Comparison of ENCODE assay signal across 8 cellular contexts in the genomic region with DNA sequence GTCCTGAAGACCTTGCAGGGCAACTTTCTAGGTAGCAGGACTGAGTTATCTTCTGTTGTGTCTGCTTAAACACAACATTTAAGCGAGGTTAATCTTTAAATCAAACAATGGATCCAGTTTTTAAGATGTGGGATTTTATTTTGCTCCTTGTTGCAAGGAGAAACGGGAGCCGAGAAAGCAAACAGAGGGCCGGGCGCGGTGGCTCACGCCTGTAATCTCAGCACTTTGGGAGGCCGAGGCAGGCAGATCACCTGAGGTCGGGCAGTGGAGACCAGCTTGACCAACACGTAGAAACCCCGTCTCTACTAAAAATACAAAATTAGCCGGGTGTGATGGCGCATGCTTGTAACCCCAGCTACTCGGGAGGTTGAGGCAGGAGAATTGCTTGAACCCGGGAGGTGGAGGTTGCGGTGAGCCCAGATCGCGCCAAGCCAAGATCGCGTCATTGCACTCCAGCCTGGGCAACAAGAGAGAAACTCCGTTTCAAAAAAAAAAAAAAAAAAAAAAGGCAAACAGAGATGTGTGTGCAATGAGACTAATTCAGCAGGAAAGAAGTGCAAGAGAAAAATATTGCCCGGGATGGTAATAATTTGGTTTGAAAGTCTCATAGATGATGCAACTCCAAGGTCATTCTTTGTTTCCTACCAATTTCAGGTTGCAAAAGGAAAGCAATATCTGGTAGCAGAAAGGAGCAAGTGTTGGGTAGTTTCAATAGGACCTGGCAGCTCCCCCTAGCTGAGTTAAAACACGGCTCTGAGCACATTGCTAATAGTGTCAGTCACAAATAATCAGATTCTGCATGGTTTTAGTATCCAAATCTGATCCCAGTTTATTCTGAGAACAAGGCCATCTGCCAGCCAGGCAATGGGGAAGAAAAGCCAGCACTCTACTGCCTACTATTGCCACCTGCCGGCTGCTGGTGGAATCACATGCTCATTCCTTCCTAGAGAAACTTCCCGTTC.
DNase-seq lines count a peak whose midpoint lies in the region; ATAC-seq and TF ChIP-seq lines count a peak whose summit lies in the region.

No MANE protein-coding gene starts in this region.

- DNase-seq in Calu3 (peak; percentile 88), MV-4-11 (lab: John Stamatoyannopoulos, UW) (peak; percentile 68), SK-N-DZ (ENCODE audit: low spot score) (peak; percentile 85), glutamatergic neuron (peak; percentile 85), trophoblast cell (peak; percentile 53 to 91), upper lobe of right lung (peak; percentile 85)
- peak; percentile 70 for DNase-seq in activated naive CD4-positive, alpha-beta T cell treated with anti-CD3 and anti-CD28 coated beads, Interleukin-2, amount 50 U/mL, for 16 hours

- H3K23ac ChIP-seq in trophoblast cell (ENCODE audit: low read length): no peak overlapping the region

- H3K4me1 Mint-ChIP-seq in Calu3 (ENCODE audit: low read depth, unreplicated experiment) (peaks cover 35% of the 10 kb centered on the region), glutamatergic neuron (ENCODE audit: low read depth, unreplicated experiment) (peaks cover 22% of the 10 kb centered on the region)

- H3K9me3 Mint-ChIP-seq in Calu3 (ENCODE audit: low read depth, unreplicated experiment) (no peaks in the 10 kb centered on the region), glutamatergic neuron (ENCODE audit: unreplicated experiment) (no peaks in the 10 kb centered on the region)

- no peaks in the 10 kb centered on the region for H3K79me1 ChIP-seq in trophoblast cell (ENCODE audit: low read length)

- H3K4me3 ChIP-seq in trophoblast cell (ENCODE audit: low read depth, low read length) (no peak overlapping the region), upper lobe of right lung (no peak overlapping the region)

- WGBS in trophoblast cell (ENCODE audit: extremely low coverage, insufficient coverage, insufficient read length): no CpG with 5 or more reads among the region's 25 CpGs

- H2AFZ ChIP-seq in trophoblast cell (ENCODE audit: insufficient read depth, low read length, poor library complexity): no peak overlapping the region

- H4K8ac ChIP-seq in trophoblast cell (ENCODE audit: low read depth, low read length): no peak overlapping the region

- H3K27ac Mint-ChIP-seq in Calu3 (ENCODE audit: unreplicated experiment) (peak overlapping the region; percentile 82), glutamatergic neuron (ENCODE audit: unreplicated experiment) (peak overlapping the region; percentile 84)

- no peak overlapping the region for H4K91ac ChIP-seq in trophoblast cell (ENCODE audit: low read depth, low read length)

- intact Hi-C loops in Calu3 (cut with micrococcal nuclease; ENCODE audit: unreplicated experiment): loop anchor here (1.0 to 5.0 kb wide), 8 partner anchors 41 to 355 kb away; no protein-coding TSS in a partner anchor
- intact Hi-C loops in upper lobe of right lung (cut with DNase I): loop anchor here (5.0 kb wide), 1 partner anchor 211 kb away; no protein-coding TSS in a partner anchor

- H3K4me2 ChIP-seq in trophoblast cell (ENCODE audit: low read length): no peak overlapping the region

- H3K18ac ChIP-seq in trophoblast cell (ENCODE audit: low read length): no peak overlapping the region

- H3K27me3 Mint-ChIP-seq in Calu3 (ENCODE audit: unreplicated experiment) (no peaks in the 10 kb centered on the region), glutamatergic neuron (ENCODE audit: unreplicated experiment) (no peaks in the 10 kb centered on the region)

- H3K14ac ChIP-seq in trophoblast cell (ENCODE audit: low read length): no peak overlapping the region

- BruUV-seq in Calu3 (replicated peaks; lab: Mats Ljungman, UMichigan): no TSS peak

- H3K27me3 ChIP-seq in trophoblast cell (ENCODE audit: insufficient read depth, low read length): no peaks in the 10 kb centered on the region
- H3K27me3 ChIP-seq in upper lobe of right lung: no peaks in the 10 kb centered on the region

- peak overlapping the region; percentile 66 for H3K9ac ChIP-seq in trophoblast cell (ENCODE audit: low read length)

- no peak overlapping the region for H2BK120ac ChIP-seq in trophoblast cell (ENCODE audit: insufficient read depth, low read length, poor library complexity)

- CTCF ChIA-PET in Calu3 (lab: Charles Lee): interaction anchor here (0.5 to 1.6 kb wide), 10 partner anchors 61 to 358 kb away, joined by 3 to 23 read pairs (median 4); no protein-coding TSS in a partner anchor

- no peak overlapping the region for H3K4me3 Mint-ChIP-seq in Calu3 (ENCODE audit: low read depth, unreplicated experiment)
- peak overlapping the region; percentile 44 for H3K4me3 Mint-ChIP-seq in glutamatergic neuron (ENCODE audit: unreplicated experiment)

- H3K36me3 Mint-ChIP-seq in Calu3 (ENCODE audit: insufficient read depth, unreplicated experiment) (peaks cover 15% of the 10 kb centered on the region), glutamatergic neuron (ENCODE audit: unreplicated experiment) (no peaks in the 10 kb centered on the region)

- H3K4ac ChIP-seq in trophoblast cell (ENCODE audit: low read depth, low read length): no peak overlapping the region

- no peak overlapping the region for H2BK5ac ChIP-seq in trophoblast cell (ENCODE audit: low read depth, low read length, poor library complexity)

- no peak overlapping the region for H3K27ac ChIP-seq in trophoblast cell (ENCODE audit: low read depth, low read length)
- no peak overlapping the region for H3K27ac ChIP-seq in upper lobe of right lung

- ATAC-seq in GM21529 (IDR thresholded peaks at IDR 0.05; ENCODE audit: unreplicated experiment) (peak; percentile 83), upper lobe of right lung (peak; percentile 98)

- no peak overlapping the region for H2BK12ac ChIP-seq in trophoblast cell (ENCODE audit: low read length)

- H3K79me2 ChIP-seq in trophoblast cell (ENCODE audit: control insufficient read depth, insufficient read depth, low read length, poor library complexity): no peaks in the 10 kb centered on the region

- no peaks in the 10 kb centered on the region for H3K9me3 ChIP-seq in trophoblast cell (ENCODE audit: insufficient read depth, low read depth, low read length)
- no peaks in the 10 kb centered on the region for H3K9me3 ChIP-seq in upper lobe of right lung

- TF ChIP-seq CTCF in Calu3 (IDR thresholded peaks at IDR 0.05; ENCODE audit: unreplicated experiment) (peak; percentile 90), glutamatergic neuron (IDR thresholded peaks at IDR 0.05; ENCODE audit: partially characterized antibody, unreplicated experiment) (peak; percentile 96), upper lobe of right lung (IDR thresholded peaks at IDR 0.05) (peak; percentile 97)

- H3K36me3 ChIP-seq in trophoblast cell (ENCODE audit: control insufficient read depth in 1 of 2, insufficient read depth in 2 of 2, low read length in 2 of 2): no peaks in the 10 kb centered on the region
- no peaks in the 10 kb centered on the region for H3K36me3 ChIP-seq in upper lobe of right lung

- H3K4me1 ChIP-seq in trophoblast cell (ENCODE audit: control insufficient read depth in 1 of 2, insufficient read depth in 2 of 2, low read length in 2 of 2) (no peaks in the 10 kb centered on the region), upper lobe of right lung (peaks cover 10% of the 10 kb centered on the region)

- no peak overlapping the region for H4K12ac ChIP-seq in trophoblast cell (ENCODE audit: low read depth, low read length)

- H2AK5ac ChIP-seq in trophoblast cell (ENCODE audit: low read length): no peak overlapping the region
